In genomic region chr10:89032141-89032814, GRCh38 we compare ENCODE assay signal across 9 cellular contexts. TPM values are rescaled to one million over a fixed set of nuclear protein-coding genes. Genes with fewer than 3 reads are reported as not detected.
A peak's percentile ranks its signal among the peaks of the same experiment; 100 is the strongest.
DNase-seq lines count a peak whose midpoint lies in the region; ATAC-seq and TF ChIP-seq lines count a peak whose summit lies in the region.
"Had no signal": no experiment of that assay in that cellular context is flagged by ENCODE, and none has a peak within 500 bp of the region (broad histone marks: within the 10 kb centered on the region; RNA-seq: fewer than 3 reads in every experiment).

No MANE protein-coding gene starts in this region.

- ATAC-seq in GM21825 (IDR thresholded peaks at IDR 0.05; ENCODE audit: unreplicated experiment) (peak; percentile 46), left lobe of liver (no peak)

- H3K4me1 ChIP-seq in NT2/D1 (ENCODE audit: insufficient read depth, insufficient read length) = peaks cover 4% of the 10 kb centered on the region

- H3K9me3 ChIP-seq in NT2/D1 (ENCODE audit: insufficient read depth, low read length) = no peaks in the 10 kb centered on the region
- H3K9me3 ChIP-seq in WERI-Rb-1 (ENCODE audit: severe bottlenecking) = no peaks in the 10 kb centered on the region

- no peaks in the 10 kb centered on the region for H3K36me3 ChIP-seq in NT2/D1 (ENCODE audit: insufficient read depth, insufficient read length, low read length)
- no peaks in the 10 kb centered on the region for H3K36me3 ChIP-seq in WERI-Rb-1

- H3K9ac ChIP-seq in NT2/D1 (ENCODE audit: insufficient read length, low read depth) = no peak overlapping the region

- no peaks in the 10 kb centered on the region for H3K27me3 ChIP-seq in NT2/D1 (ENCODE audit: insufficient read depth, insufficient read length)
- H3K27me3 ChIP-seq in WERI-Rb-1 (ENCODE audit: insufficient read depth, low read depth, severe bottlenecking) = no peaks in the 10 kb centered on the region

- peak; percentile 67 for DNase-seq in EH (ENCODE audit: low read depth)
- DNase-seq in NT2/D1 (ENCODE audit: low read depth, low spot score) = peak; percentile 11
- peak; percentile 87 for DNase-seq in choroid plexus epithelial cell (ENCODE audit: low read depth)
- peak; percentile 28 to 59 for DNase-seq in stimulated activated CD4-positive, alpha-beta T cell treated with anti-CD3 and anti-CD28 coated beads, Interleukin-12 subunit alpha, Interleukin-12 subunit beta, amount 100 ng/mL, for 24 hours (ENCODE audit: low read depth in 2 of 2)
- DNase-seq in cortex of kidney (lab: John Stamatoyannopoulos, UW) = no peak
- DNase-seq in left lobe of liver (ENCODE audit: low spot score) = no peak
- no peak for DNase-seq in WERI-Rb-1
- DNase-seq: naive B cell had no signal

- H3K27ac ChIP-seq in WERI-Rb-1 = no peak overlapping the region

- no peak overlapping the region for H3K4me3 ChIP-seq in NT2/D1 (ENCODE audit: insufficient read length, low read depth)
- H3K4me3 ChIP-seq in choroid plexus epithelial cell (ENCODE audit: low read depth, low read length) = no peak overlapping the region
- H3K4me3 ChIP-seq in WERI-Rb-1 (ENCODE audit: low read depth, low read length) = no peak overlapping the region

- TF ChIP-seq CTCF in choroid plexus epithelial cell (conservative IDR thresholded peaks at IDR 0.05; ENCODE audit: low read depth, low read length) = no peak
- TF ChIP-seq CTCF in WERI-Rb-1 (IDR thresholded peaks at IDR 0.05; ENCODE audit: low read depth, low read length) = no peak

RNA-seq across cellular contexts. Expression of gene FAS, which starts 41.7 kb away (rescaled TPM):
- total RNA-seq in left lobe of liver = 13.0 TPM

Comparison
In these comparisons a context has a peak if more than half of its experiments do, and no peak if none do; other contexts are left out.
1. DNase-seq: peak in EH (single experiment), NT2/D1 (single experiment), choroid plexus epithelial cell (single experiment) and stimulated activated CD4-positive, alpha-beta T cell treated with anti-CD3 and anti-CD28 coated beads, Interleukin-12 subunit alpha, Interleukin-12 subunit beta, amount 100 ng/mL, for 24 hours (2 of 2); none in cortex of kidney (single experiment), left lobe of liver (single experiment) and WERI-Rb-1 (single experiment).